Comparison of ENCODE assay signal across 32 cellular contexts in the genomic region with DNA sequence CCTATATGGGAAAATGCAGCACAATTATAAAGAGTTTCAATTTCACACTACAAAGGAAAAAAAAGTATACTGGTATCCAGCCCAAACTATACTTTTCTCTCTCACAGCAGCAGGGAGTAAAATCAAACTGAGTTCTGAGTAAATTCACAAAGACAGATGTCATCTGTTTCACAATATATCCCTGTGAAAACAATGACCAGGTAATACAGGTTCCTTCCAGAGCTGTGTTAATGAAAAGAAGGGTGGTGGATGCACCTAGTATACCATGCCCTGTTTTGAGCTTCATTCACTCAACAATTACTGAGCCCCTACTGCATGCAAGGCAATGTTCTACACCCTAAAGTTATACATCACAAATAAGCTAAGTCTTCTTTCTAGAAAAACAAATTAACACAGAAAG.
"Had no signal": no experiment of that assay in that cellular context is flagged by ENCODE, and none has a peak within 500 bp of the region (broad histone marks: within the 10 kb centered on the region; RNA-seq: fewer than 3 reads in every experiment).

No MANE protein-coding gene starts in this region.

- H3K4me3 Mint-ChIP-seq: activated CD4-positive, alpha-beta memory T cell treated with anti-CD3 and anti-CD28 coated beads, Interleukin-2, amount 10 ng/mL, durations not matched to agents 7 days and 5 days; activated CD4-positive, alpha-beta T cell treated with anti-CD3 and anti-CD28 coated beads, Interleukin-2, amount 10 ng/mL, durations not matched to agents 7 days and 5 days; activated naive CD4-positive, alpha-beta T cell treated with anti-CD3 and anti-CD28 coated beads, Interleukin-2, amount 50 U/mL, for 24 hours; activated naive CD8-positive, alpha-beta T cell treated with anti-CD3 and anti-CD28 coated beads for 36 hours; activated naive CD8-positive, alpha-beta T cell treated with anti-CD3 and anti-CD28 coated beads, Interleukin-2, amount 50 U/mL, for 24 hours; activated T-cell treated with anti-CD3 and anti-CD28 coated beads, Interleukin-2, amount 50 U/mL, for 24 hours; activated T-helper 17 cell treated with anti-CD3 and anti-CD28 coated beads, Interleukin-2, amount 50 U/mL, for 72 hours; brain; central memory CD8-positive, alpha-beta T cell; dendritic cell treated with granulocyte-macrophage colony-stimulating factor and Interleukin-4, amounts not matched to agents 40 ng/mL and 50 ng/mL, for 4 days; endodermal cell; WTC11 had no signal

- H3K36me3 Mint-ChIP-seq: activated naive CD4-positive, alpha-beta T cell treated with anti-CD3 and anti-CD28 coated beads, Interleukin-2, amount 50 U/mL, for 24 hours; activated naive CD8-positive, alpha-beta T cell treated with anti-CD3 and anti-CD28 coated beads for 36 hours had no signal

- H3K27ac Mint-ChIP-seq: activated CD4-positive, alpha-beta memory T cell treated with anti-CD3 and anti-CD28 coated beads, Interleukin-2, amount 10 ng/mL, durations not matched to agents 7 days and 5 days; activated CD4-positive, alpha-beta T cell treated with anti-CD3 and anti-CD28 coated beads, Interleukin-2, amount 10 ng/mL, durations not matched to agents 7 days and 5 days; activated naive CD8-positive, alpha-beta T cell treated with anti-CD3 and anti-CD28 coated beads for 36 hours; activated naive CD8-positive, alpha-beta T cell treated with anti-CD3 and anti-CD28 coated beads, Interleukin-2, amount 50 U/mL, for 24 hours; activated T-cell treated with anti-CD3 and anti-CD28 coated beads, Interleukin-2, amount 50 U/mL, for 24 hours; activated T-helper 17 cell treated with anti-CD3 and anti-CD28 coated beads, Interleukin-2, amount 50 U/mL, for 72 hours; dendritic cell treated with granulocyte-macrophage colony-stimulating factor and Interleukin-4, amounts not matched to agents 40 ng/mL and 50 ng/mL, for 4 days; endodermal cell had no signal

- H3K4me1 Mint-ChIP-seq: activated CD4-positive, alpha-beta memory T cell treated with anti-CD3 and anti-CD28 coated beads, Interleukin-2, amount 10 ng/mL, durations not matched to agents 7 days and 5 days; activated CD4-positive, alpha-beta T cell treated with anti-CD3 and anti-CD28 coated beads, Interleukin-2, amount 10 ng/mL, durations not matched to agents 7 days and 5 days; activated naive CD4-positive, alpha-beta T cell treated with anti-CD3 and anti-CD28 coated beads, Interleukin-2, amount 50 U/mL, for 24 hours; activated naive CD8-positive, alpha-beta T cell treated with anti-CD3 and anti-CD28 coated beads for 36 hours; activated naive CD8-positive, alpha-beta T cell treated with anti-CD3 and anti-CD28 coated beads, Interleukin-2, amount 50 U/mL, for 24 hours; activated T-helper 17 cell treated with anti-CD3 and anti-CD28 coated beads, Interleukin-2, amount 50 U/mL, for 72 hours; brain; central memory CD8-positive, alpha-beta T cell; WTC11 had no signal

- H3K9me3 Mint-ChIP-seq: activated CD4-positive, alpha-beta memory T cell treated with anti-CD3 and anti-CD28 coated beads, Interleukin-2, amount 10 ng/mL, durations not matched to agents 7 days and 5 days; activated CD4-positive, alpha-beta T cell treated with anti-CD3 and anti-CD28 coated beads, Interleukin-2, amount 10 ng/mL, durations not matched to agents 7 days and 5 days; activated naive CD4-positive, alpha-beta T cell treated with anti-CD3 and anti-CD28 coated beads, Interleukin-2, amount 50 U/mL, for 24 hours; activated naive CD8-positive, alpha-beta T cell treated with anti-CD3 and anti-CD28 coated beads for 36 hours; activated naive CD8-positive, alpha-beta T cell treated with anti-CD3 and anti-CD28 coated beads, Interleukin-2, amount 50 U/mL, for 24 hours; activated T-cell treated with anti-CD3 and anti-CD28 coated beads, Interleukin-2, amount 50 U/mL, for 24 hours; activated T-helper 17 cell treated with anti-CD3 and anti-CD28 coated beads, Interleukin-2, amount 50 U/mL, for 72 hours; brain; dendritic cell treated with granulocyte-macrophage colony-stimulating factor and Interleukin-4, amounts not matched to agents 40 ng/mL and 50 ng/mL, for 4 days; endodermal cell; WTC11 had no signal

- H3K27ac ChIP-seq: adrenal gland, breast epithelium, coronary artery, esophagus squamous epithelium, gastroesophageal sphincter had no signal

- H3K27me3 Mint-ChIP-seq: activated CD4-positive, alpha-beta memory T cell treated with anti-CD3 and anti-CD28 coated beads, Interleukin-2, amount 10 ng/mL, durations not matched to agents 7 days and 5 days; central memory CD8-positive, alpha-beta T cell had no signal

- DNase-seq: activated CD4-positive, alpha-beta memory T cell treated with anti-CD3 and anti-CD28 coated beads, Interleukin-2, amount 10 ng/mL, durations not matched to agents 7 days and 5 days; activated CD4-positive, alpha-beta T cell treated with anti-CD3 and anti-CD28 coated beads for 1 hour; activated CD4-positive, alpha-beta T cell treated with anti-CD3 and anti-CD28 coated beads for 4 hours; activated CD4-positive, alpha-beta T cell treated with anti-CD3 and anti-CD28 coated beads, Interleukin-2, amount 10 ng/mL, durations not matched to agents 7 days and 5 days; activated CD4-positive, alpha-beta T cell treated with anti-CD3 and anti-CD28 coated beads, Interleukin-2, amount 50 U/mL, for 4 hours; activated CD8-positive, alpha-beta memory T cell treated with anti-CD3 and anti-CD28 coated beads, Interleukin-2, amount 50 U/mL, for 48 hours; activated effector memory CD4-positive, alpha-beta T cell treated with Interleukin-2 at 50 U/mL for 16 hours; activated gamma-delta T cell treated with Interleukin-2 at 50 U/mL for 16 hours; activated naive CD4-positive, alpha-beta T cell treated with Interleukin-2 at 50 U/mL for 16 hours; activated naive CD8-positive, alpha-beta T cell treated with anti-CD3 and anti-CD28 coated beads for 36 hours; activated naive CD8-positive, alpha-beta T cell treated with anti-CD3 and anti-CD28 coated beads, Interleukin-2, amount 50 U/mL, for 24 hours; activated T-cell treated with anti-CD3 and anti-CD28 coated beads for 4 hours; activated T-cell treated with anti-CD3 and anti-CD28 coated beads, Interleukin-2, amount 50 U/mL, for 24 hours; adrenal gland; amygdala; aorta; dorsolateral prefrontal cortex; effector memory CD4-positive, alpha-beta T cell; endodermal cell; erythroblast; esophagus squamous epithelium; foreskin melanocyte; T-helper 2 cell had no signal

- ATAC-seq: activated naive CD8-positive, alpha-beta T cell treated with anti-CD3 and anti-CD28 coated beads, Interleukin-2, amount 50 U/mL, for 24 hours; activated T-helper 17 cell treated with anti-CD3 and anti-CD28 coated beads, Interleukin-2, amount 50 U/mL, for 72 hours; gastroesophageal sphincter; WTC11 had no signal
